ENCODE assay signal across 11 cellular contexts in the genomic region with DNA sequence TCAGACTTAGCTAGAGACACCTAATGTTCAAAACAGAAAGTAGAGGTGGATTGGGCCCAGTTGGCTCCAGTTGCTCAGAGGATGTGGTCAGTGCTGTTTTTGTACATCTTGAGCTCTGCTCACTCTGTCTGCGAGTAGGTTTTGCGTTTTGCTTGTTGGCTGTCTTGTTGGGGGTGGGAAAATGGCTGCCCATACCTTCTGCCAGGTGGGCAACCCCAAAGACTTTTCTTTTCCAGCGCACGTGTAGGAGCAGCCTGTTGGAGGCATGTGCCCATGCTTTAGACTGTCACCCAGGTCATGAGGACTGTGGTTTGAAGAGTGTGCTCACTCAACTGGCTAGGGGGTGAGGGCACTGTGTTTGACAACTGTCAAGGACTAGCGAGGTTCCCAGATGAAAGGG.
A peak's percentile ranks its signal among the peaks of the same experiment; 100 is the strongest.
DNase-seq lines count a peak whose midpoint lies in the region; ATAC-seq and TF ChIP-seq lines count a peak whose summit lies in the region.
"Had no signal": no experiment of that assay in that cellular context is flagged by ENCODE, and none has a peak within 500 bp of the region (broad histone marks: within the 10 kb centered on the region; RNA-seq: fewer than 3 reads in every experiment).

No MANE protein-coding gene starts in this region.

- peaks cover 98% of the 10 kb centered on the region for H3K79me2 ChIP-seq in Loucy (ENCODE audit: insufficient read depth, low read length)

- peak overlapping the region; percentile 60 for H3K4me2 ChIP-seq in Loucy (ENCODE audit: low read depth, low read length, poor library complexity, severe bottlenecking)

- no peaks in the 10 kb centered on the region for H3K9me2 ChIP-seq in Loucy (replicated peaks; ENCODE audit: low read depth, low read length)

- TF ChIP-seq EP300 in esophagus muscularis mucosa (IDR thresholded peaks at IDR 0.05): no peak

- TF ChIP-seq CTCF in Loucy (conservative IDR thresholded peaks at IDR 0.05; ENCODE audit: low read length): no peak
- TF ChIP-seq CTCF in psoas muscle (IDR thresholded peaks at IDR 0.05): no peak
- TF ChIP-seq CTCF in tibial artery (IDR thresholded peaks at IDR 0.05): no peak
- no peak for TF ChIP-seq CTCF in esophagus muscularis mucosa (IDR thresholded peaks at IDR 0.05)

- no peak overlapping the region for H2AFZ ChIP-seq in Loucy (ENCODE audit: low read length)

- H3K9me3 ChIP-seq in Loucy (ENCODE audit: insufficient read depth, low read depth, low read length): no peaks in the 10 kb centered on the region
- peaks cover 8% of the 10 kb centered on the region for H3K9me3 ChIP-seq in psoas muscle
- no peaks in the 10 kb centered on the region for H3K9me3 ChIP-seq in tibial artery
- H3K9me3 ChIP-seq in esophagus muscularis mucosa: no peaks in the 10 kb centered on the region
- H3K9me3 ChIP-seq in right cardiac atrium (ENCODE audit: control insufficient read depth, low read length): no peaks in the 10 kb centered on the region

- H3K4me3 ChIP-seq in Loucy (ENCODE audit: low read length, poor library complexity, severe bottlenecking): peak overlapping the region; percentile 36
- H3K4me3 ChIP-seq in psoas muscle: no peak overlapping the region
- no peak overlapping the region for H3K4me3 ChIP-seq in tibial artery
- no peak overlapping the region for H3K4me3 ChIP-seq in esophagus muscularis mucosa
- H3K4me3 ChIP-seq in right cardiac atrium (ENCODE audit: low read length): no peak overlapping the region
- H3K4me3 ChIP-seq: skin epidermis had no signal

- H3K27me3 ChIP-seq in Loucy (ENCODE audit: insufficient read depth, low read length, poor library complexity, severe bottlenecking) (no peaks in the 10 kb centered on the region), psoas muscle (ENCODE audit: insufficient read depth in 3 of 3, low read length in 2 of 3) (no peaks in the 10 kb centered on the region), tibial artery (no peaks in the 10 kb centered on the region), esophagus muscularis mucosa (no peaks in the 10 kb centered on the region), right cardiac atrium (ENCODE audit: control insufficient read depth, insufficient read depth) (no peaks in the 10 kb centered on the region)

- H4K20me1 ChIP-seq in Loucy (ENCODE audit: insufficient read depth, low read length, poor library complexity, severe bottlenecking): peaks cover 22% of the 10 kb centered on the region

- DNase-seq in NK-92 treated with Interleukin-12 subunit alpha and Interleukin-12 subunit beta, amount 100 ng/mL, for 24 hours (lab: John Stamatoyannopoulos, UW): peak; percentile 23
- no peak for DNase-seq in NK-92 (lab: John Stamatoyannopoulos, UW; ENCODE audit: unreplicated experiment)
- no peak for DNase-seq in psoas muscle
- no peak for DNase-seq in tibial artery
- DNase-seq in esophagus muscularis mucosa (ENCODE audit: extremely low spot score): no peak
- no peak for DNase-seq in right cardiac atrium
- DNase-seq: kidney had no signal

- WGBS in psoas muscle, 3 donors: 72 to 93% (median 80%) methylated on average over 5 of the region's 5 CpGs
- whole genome bisulfite sequencing in esophagus muscularis mucosa: 86% methylated on average over 5 of the region's 5 CpGs
- 90% methylated on average over 5 of the region's 5 CpGs for WGBS in right cardiac atrium

- H3K36me3 ChIP-seq in Loucy (ENCODE audit: insufficient read depth, low read length) (no peaks in the 10 kb centered on the region), psoas muscle (ENCODE audit: insufficient read depth in 1 of 2, low read depth in 1 of 2) (no peaks in the 10 kb centered on the region), tibial artery (no peaks in the 10 kb centered on the region), esophagus muscularis mucosa (no peaks in the 10 kb centered on the region)

- H3F3A ChIP-seq in Loucy (ENCODE audit: low read depth): peaks cover 13% of the 10 kb centered on the region

- H3K9ac ChIP-seq in Loucy (ENCODE audit: low read depth, low read length, poor library complexity, severe bottlenecking): peak overlapping the region; percentile 11

- peak; percentile 60 for ATAC-seq in GM21737 (IDR thresholded peaks at IDR 0.05; ENCODE audit: unreplicated experiment)
- ATAC-seq in psoas muscle: peak; percentile 40 to 51 (median 46)
- no peak for ATAC-seq in right cardiac atrium

- intact Hi-C loops in psoas muscle (cut with DNase I) (loop anchor here in 1 of 2 donors (10.0 kb wide), 1 partner anchor 205 kb away; a partner anchor contains a TSS), tibial artery (cut with DNase I; ENCODE audit: low total_unique reads) (no loop called here), esophagus muscularis mucosa (cut with DNase I) (no loop called here), right cardiac atrium (cut with DNase I) (no loop called here)

- H3K4me1 ChIP-seq in Loucy (ENCODE audit: insufficient read depth, low read length, poor library complexity, severe bottlenecking) (peaks cover 90% of the 10 kb centered on the region), psoas muscle (peaks cover 55% of the 10 kb centered on the region), tibial artery (peaks cover 0 to 28% (median 14%) of the 10 kb centered on the region in 4 donors), esophagus muscularis mucosa (peaks cover 36 to 85% (median 68%) of the 10 kb centered on the region in 4 donors), right cardiac atrium (ENCODE audit: control insufficient read depth, insufficient read depth, low read length) (peaks cover 11% of the 10 kb centered on the region)

- no peak for TF ChIP-seq POLR2A in esophagus muscularis mucosa (IDR thresholded peaks at IDR 0.05; ENCODE audit: low read depth)

- H3K27ac ChIP-seq in psoas muscle: peak overlapping the region; percentile 63
- H3K27ac ChIP-seq in tibial artery: no peak overlapping the region
- H3K27ac ChIP-seq in esophagus muscularis mucosa (replicated peaks in 1 of 4): no peak overlapping the region
- no peak overlapping the region for H3K27ac ChIP-seq in right cardiac atrium (ENCODE audit: low read length)
- H3K27ac ChIP-seq: 22Rv1 had no signal

Comparison
In these comparisons a context has a peak if more than half of its experiments do, and no peak if none do; other contexts are left out.
1. ATAC-seq: peak in GM21737 (single experiment) and psoas muscle (4 of 4); none in right cardiac atrium (0 of 2).